Comparison of ENCODE assay signal across 13 cellular contexts in genomic region chr18:12336251-12336650, GRCh38. TPM values are rescaled to one million over a fixed set of nuclear protein-coding genes. Genes with fewer than 3 reads are reported as not detected.
DNase-seq lines count a peak whose midpoint lies in the region; ATAC-seq and TF ChIP-seq lines count a peak whose summit lies in the region.
"Had no signal": no experiment of that assay in that cellular context is flagged by ENCODE, and none has a peak within 500 bp of the region (broad histone marks: within the 10 kb centered on the region; RNA-seq: fewer than 3 reads in every experiment).

No MANE protein-coding gene starts in this region.

- no peak overlapping the region for H3K27ac ChIP-seq in right atrium auricular region
- no peak overlapping the region for H3K27ac ChIP-seq in upper lobe of right lung
- H3K27ac ChIP-seq: prostate gland had no signal

- H3K4me1 ChIP-seq in right atrium auricular region (peaks cover 0 to 44% of the 10 kb centered on the region in 2 donors), upper lobe of right lung (no peaks in the 10 kb centered on the region)
- H3K4me1 ChIP-seq: prostate gland had no signal

- H3K27me3 ChIP-seq in right atrium auricular region = no peaks in the 10 kb centered on the region
- no peaks in the 10 kb centered on the region for H3K27me3 ChIP-seq in upper lobe of right lung

- TF ChIP-seq CTCF in right atrium auricular region (IDR thresholded peaks at IDR 0.05) = no peak
- no peak for TF ChIP-seq CTCF in upper lobe of right lung (IDR thresholded peaks at IDR 0.05)

- H3K36me3 ChIP-seq in right atrium auricular region (peaks cover 42% of the 10 kb centered on the region), upper lobe of right lung (peaks cover 78% of the 10 kb centered on the region)
- H3K36me3 ChIP-seq: prostate gland had no signal

- no peaks in the 10 kb centered on the region for H3K9me3 ChIP-seq in right atrium auricular region
- no peaks in the 10 kb centered on the region for H3K9me3 ChIP-seq in upper lobe of right lung
- H3K9me3 ChIP-seq: prostate gland had no signal

- H3K36me3 Mint-ChIP-seq in dendritic cell treated with granulocyte-macrophage colony-stimulating factor and Interleukin-4, amounts not matched to agents 40 ng/mL and 50 ng/mL, for 4 days (ENCODE audit: low read depth) = peaks cover 88% of the 10 kb centered on the region

- ATAC-seq in Right ventricle myocardium superior (ENCODE audit: poor library complexity) = peak; percentile 69
- peak; percentile 58 for ATAC-seq in upper lobe of right lung
- ATAC-seq: activated CD8-positive, alpha-beta T cell treated with anti-CD3 and anti-CD28 coated beads for 36 hours had no signal

- no peak overlapping the region for H3K4me3 Mint-ChIP-seq in dendritic cell treated with granulocyte-macrophage colony-stimulating factor and Interleukin-4, amounts not matched to agents 40 ng/mL and 50 ng/mL, for 4 days
- H3K4me3 Mint-ChIP-seq: activated CD8-positive, alpha-beta T cell treated with anti-CD3 and anti-CD28 coated beads for 36 hours had no signal

- H3K4me1 Mint-ChIP-seq in dendritic cell treated with granulocyte-macrophage colony-stimulating factor and Interleukin-4, amounts not matched to agents 40 ng/mL and 50 ng/mL, for 4 days (ENCODE audit: low read depth) = no peaks in the 10 kb centered on the region

- H3K27ac Mint-ChIP-seq in dendritic cell treated with granulocyte-macrophage colony-stimulating factor and Interleukin-4, amounts not matched to agents 40 ng/mL and 50 ng/mL, for 4 days = peak overlapping the region; percentile 38
- H3K27ac Mint-ChIP-seq: activated CD8-positive, alpha-beta T cell treated with anti-CD3 and anti-CD28 coated beads for 36 hours had no signal

- no peaks in the 10 kb centered on the region for H3K9me3 Mint-ChIP-seq in dendritic cell treated with granulocyte-macrophage colony-stimulating factor and Interleukin-4, amounts not matched to agents 40 ng/mL and 50 ng/mL, for 4 days
- H3K9me3 Mint-ChIP-seq: activated CD8-positive, alpha-beta T cell treated with anti-CD3 and anti-CD28 coated beads for 36 hours had no signal

- no peaks in the 10 kb centered on the region for H3K27me3 Mint-ChIP-seq in dendritic cell treated with granulocyte-macrophage colony-stimulating factor and Interleukin-4, amounts not matched to agents 40 ng/mL and 50 ng/mL, for 4 days
- H3K27me3 Mint-ChIP-seq: activated CD8-positive, alpha-beta T cell treated with anti-CD3 and anti-CD28 coated beads for 36 hours had no signal

- H3K4me3 ChIP-seq in right atrium auricular region (no peak overlapping the region), upper lobe of right lung (no peak overlapping the region)
- H3K4me3 ChIP-seq: prostate gland had no signal

- intact Hi-C loops in Right ventricle myocardium superior (cut with DNase I) (no loop called here), upper lobe of right lung (cut with DNase I) (no loop called here)
- intact Hi-C loops in dendritic cell treated with granulocyte-macrophage colony-stimulating factor and Interleukin-4, amounts not matched to agents 40 ng/mL and 50 ng/mL, for 4 days (cut with micrococcal nuclease) = no loop called here

- DNase-seq in Right ventricle myocardium superior (no peak), right atrium auricular region (ENCODE audit: low spot score) (no peak), islet precursor cell (peak; percentile 87), upper lobe of right lung (no peak), NCI-H524 (lab: John Stamatoyannopoulos, UW) (no peak)
- no peak for DNase-seq in activated CD4-positive, CD25-positive, alpha-beta regulatory T cell (lab: John Stamatoyannopoulos, UW)
- DNase-seq in activated CD4-positive, alpha-beta T cell treated with anti-CD3 and anti-CD28 coated beads for 1 hour = no peak
- DNase-seq: activated CD8-positive, alpha-beta T cell treated with anti-CD3 and anti-CD28 coated beads for 36 hours; DMS153; hippocampal formation; NCI-H2171 treated with DMSO at 0.1 percent for 48 hours had no signal

RNA-seq across cellular contexts. Expression of gene TUBB6, which starts 28.2 kb away (rescaled TPM):
- total RNA-seq in Right ventricle myocardium superior (94.6 TPM), right atrium auricular region (100 to 1,000 TPM; 158 to 337 TPM), upper lobe of right lung (110 TPM)

RNA-seq across cellular contexts. Expression of gene AFG3L2, which starts 40.8 kb away (rescaled TPM):
- total RNA-seq in Right ventricle myocardium superior (145 TPM), right atrium auricular region (10 to 100 TPM; 60.1 to 91.9 TPM), upper lobe of right lung (35.4 TPM)
